Comparison of ENCODE assay signal across 1 cellular context in the genomic region with DNA sequence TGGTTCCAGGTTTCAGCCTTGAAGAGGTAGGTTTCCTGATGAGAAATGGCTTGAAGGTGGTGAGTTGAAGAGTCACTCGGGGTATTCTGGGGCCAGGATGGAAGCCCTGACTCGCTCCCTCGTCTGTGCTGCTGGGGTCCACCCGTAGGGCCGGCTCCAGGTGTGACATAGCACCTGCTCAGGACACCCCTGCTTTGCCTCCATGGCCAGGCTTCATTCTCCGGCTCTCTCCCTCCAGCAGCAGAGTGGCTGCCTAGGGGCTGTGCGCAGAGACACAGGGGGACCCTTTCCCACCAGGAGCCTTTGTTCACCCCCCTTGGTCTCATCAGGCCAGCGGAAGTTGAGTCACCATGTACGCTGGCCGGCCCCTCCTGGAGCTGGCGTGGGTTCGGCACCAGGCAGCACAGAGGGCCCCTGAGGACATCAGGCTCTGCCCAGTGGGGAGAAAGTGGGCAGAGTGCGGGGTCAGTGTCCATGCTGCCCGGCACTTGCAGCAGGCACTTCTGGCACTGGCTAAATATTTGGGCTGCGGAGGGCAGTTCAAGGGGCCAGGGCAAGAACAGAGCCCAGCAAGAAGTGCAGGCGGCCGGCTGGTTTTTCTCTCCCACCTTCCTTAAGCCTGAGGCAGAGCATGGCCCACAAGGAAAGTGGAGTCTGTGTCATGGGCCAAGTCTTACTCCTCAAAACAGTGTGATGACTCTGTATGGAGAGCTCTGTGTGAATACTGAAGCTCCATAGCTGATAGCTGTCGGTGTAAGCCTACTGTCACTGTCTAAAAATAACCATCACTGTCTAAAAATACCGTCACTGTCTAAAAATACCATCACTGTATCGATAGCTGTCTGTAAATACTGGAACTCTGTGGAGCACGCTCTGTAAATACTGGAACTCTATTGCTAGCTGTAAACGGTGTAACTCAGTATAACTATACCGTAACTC.
TF ChIP-seq lines count a peak whose summit lies in the region.

No MANE protein-coding gene starts in this region.

TF ChIP-seq in HepG2, 621 proteins besides CTCF, POLR2A, EP300 and RAD21:
- TF ChIP-seq AGO2 (optimal IDR thresholded peaks at IDR 0.05; ENCODE audit: low read depth, low read length), result peak; percentile 45
- no peak for TF ChIP-seq SMYD3 (CRISPR knock-in tag; IDR thresholded peaks at IDR 0.05)
- TF ChIP-seq ZNF296 (CRISPR knock-in tag; conservative IDR thresholded peaks at IDR 0.05), result no peak
- no peak for TF ChIP-seq MTF2 (CRISPR knock-in tag; IDR thresholded peaks at IDR 0.05; ENCODE audit: borderline replicate concordance)
- no peak for TF ChIP-seq ZNF644 (CRISPR knock-in tag; IDR thresholded peaks at IDR 0.05; ENCODE audit: low read depth)
- no peak for TF ChIP-seq ZNF839 (CRISPR knock-in tag; IDR thresholded peaks at IDR 0.05; ENCODE audit: borderline replicate concordance)
- TF ChIP-seq RFXANK (CRISPR knock-in tag; IDR thresholded peaks at IDR 0.05), result no peak
- no peak for TF ChIP-seq ZNF569 (CRISPR knock-in tag; IDR thresholded peaks at IDR 0.05; ENCODE audit: borderline replicate concordance)
- TF ChIP-seq, protein P1, sequence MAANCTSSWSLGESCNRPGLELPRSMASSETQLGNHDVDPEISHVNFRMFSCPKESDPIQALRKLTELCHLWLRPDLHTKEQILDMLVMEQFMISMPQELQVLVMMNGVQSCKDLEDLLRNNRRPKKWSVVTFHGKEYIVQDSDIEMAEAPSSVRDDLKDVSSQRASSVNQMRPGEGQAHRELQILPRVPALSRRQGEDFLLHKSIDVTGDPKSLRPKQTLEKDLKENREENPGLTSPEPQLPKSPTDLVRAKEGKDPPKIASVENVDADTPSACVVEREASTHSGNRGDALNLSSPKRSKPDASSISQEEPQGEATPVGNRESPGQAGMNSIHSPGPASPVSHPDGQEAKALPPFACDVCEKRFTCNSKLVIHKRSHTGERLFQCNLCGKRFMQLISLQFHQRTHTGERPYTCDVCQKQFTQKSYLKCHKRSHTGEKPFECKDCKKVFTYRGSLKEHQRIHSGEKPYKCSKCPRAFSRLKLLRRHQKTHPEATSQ (CRISPR knock-in tag; IDR thresholded peaks at IDR 0.05; ENCODE audit: borderline replicate concordance), result no peak
- TF ChIP-seq CCAR2 (optimal IDR thresholded peaks at IDR 0.05; ENCODE audit: low read depth, low read length), result no peak
- TF ChIP-seq ZNF777 (CRISPR knock-in tag; IDR thresholded peaks at IDR 0.05), result no peak
- peak; percentile 86; the same call in 1 of the 2 replicates for TF ChIP-seq MEF2D (CRISPR knock-in tag; IDR thresholded peaks at IDR 0.05)
- TF ChIP-seq NFRKB (IDR thresholded peaks at IDR 0.05), result no peak
- TF ChIP-seq HCFC1 (IDR thresholded peaks at IDR 0.05; ENCODE audit: low read depth, low read length), result no peak
- 0 out of 2 replicates have a peak, but pooled peaks have one; percentile 22 for TF ChIP-seq RBFOX2 (IDR thresholded peaks at IDR 0.05; ENCODE audit: low read depth, low read length)
- TF ChIP-seq, protein P2, sequence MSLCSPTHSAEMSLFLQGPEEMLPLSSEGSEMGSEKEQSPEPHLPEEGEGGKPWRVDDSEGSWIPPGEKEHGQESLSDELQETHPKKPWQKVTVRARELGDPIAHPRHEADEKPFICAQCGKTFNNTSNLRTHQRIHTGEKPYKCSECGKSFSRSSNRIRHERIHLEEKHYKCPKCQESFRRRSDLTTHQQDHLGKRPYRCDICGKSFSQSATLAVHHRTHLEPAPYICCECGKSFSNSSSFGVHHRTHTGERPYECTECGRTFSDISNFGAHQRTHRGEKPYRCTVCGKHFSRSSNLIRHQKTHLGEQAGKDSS (CRISPR knock-in tag; IDR thresholded peaks at IDR 0.05; ENCODE audit: borderline replicate concordance, low read depth), result no peak
- TF ChIP-seq, protein P3, sequence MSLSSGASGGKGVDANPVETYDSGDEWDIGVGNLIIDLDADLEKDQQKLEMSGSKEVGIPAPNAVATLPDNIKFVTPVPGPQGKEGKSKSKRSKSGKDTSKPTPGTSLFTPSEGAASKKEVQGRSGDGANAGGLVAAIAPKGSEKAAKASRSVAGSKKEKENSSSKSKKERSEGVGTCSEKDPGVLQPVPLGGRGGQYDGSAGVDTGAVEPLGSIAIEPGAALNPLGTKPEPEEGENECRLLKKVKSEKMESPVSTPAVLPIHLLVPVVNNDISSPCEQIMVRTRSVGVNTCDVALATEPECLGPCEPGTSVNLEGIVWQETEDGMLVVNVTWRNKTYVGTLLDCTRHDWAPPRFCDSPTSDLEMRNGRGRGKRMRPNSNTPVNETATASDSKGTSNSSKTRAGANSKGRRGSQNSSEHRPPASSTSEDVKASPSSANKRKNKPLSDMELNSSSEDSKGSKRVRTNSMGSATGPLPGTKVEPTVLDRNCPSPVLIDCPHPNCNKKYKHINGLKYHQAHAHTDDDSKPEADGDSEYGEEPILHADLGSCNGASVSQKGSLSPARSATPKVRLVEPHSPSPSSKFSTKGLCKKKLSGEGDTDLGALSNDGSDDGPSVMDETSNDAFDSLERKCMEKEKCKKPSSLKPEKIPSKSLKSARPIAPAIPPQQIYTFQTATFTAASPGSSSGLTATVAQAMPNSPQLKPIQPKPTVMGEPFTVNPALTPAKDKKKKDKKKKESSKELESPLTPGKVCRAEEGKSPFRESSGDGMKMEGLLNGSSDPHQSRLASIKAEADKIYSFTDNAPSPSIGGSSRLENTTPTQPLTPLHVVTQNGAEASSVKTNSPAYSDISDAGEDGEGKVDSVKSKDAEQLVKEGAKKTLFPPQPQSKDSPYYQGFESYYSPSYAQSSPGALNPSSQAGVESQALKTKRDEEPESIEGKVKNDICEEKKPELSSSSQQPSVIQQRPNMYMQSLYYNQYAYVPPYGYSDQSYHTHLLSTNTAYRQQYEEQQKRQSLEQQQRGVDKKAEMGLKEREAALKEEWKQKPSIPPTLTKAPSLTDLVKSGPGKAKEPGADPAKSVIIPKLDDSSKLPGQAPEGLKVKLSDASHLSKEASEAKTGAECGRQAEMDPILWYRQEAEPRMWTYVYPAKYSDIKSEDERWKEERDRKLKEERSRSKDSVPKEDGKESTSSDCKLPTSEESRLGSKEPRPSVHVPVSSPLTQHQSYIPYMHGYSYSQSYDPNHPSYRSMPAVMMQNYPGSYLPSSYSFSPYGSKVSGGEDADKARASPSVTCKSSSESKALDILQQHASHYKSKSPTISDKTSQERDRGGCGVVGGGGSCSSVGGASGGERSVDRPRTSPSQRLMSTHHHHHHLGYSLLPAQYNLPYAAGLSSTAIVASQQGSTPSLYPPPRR (CRISPR knock-in tag; IDR thresholded peaks at IDR 0.05; ENCODE audit: borderline replicate concordance), result no peak
- no peak for TF ChIP-seq HDAC2 (CRISPR knock-in tag; IDR thresholded peaks at IDR 0.05)
- TF ChIP-seq ZNF224 (CRISPR knock-in tag; IDR thresholded peaks at IDR 0.05), result no peak
- TF ChIP-seq, protein P4, sequence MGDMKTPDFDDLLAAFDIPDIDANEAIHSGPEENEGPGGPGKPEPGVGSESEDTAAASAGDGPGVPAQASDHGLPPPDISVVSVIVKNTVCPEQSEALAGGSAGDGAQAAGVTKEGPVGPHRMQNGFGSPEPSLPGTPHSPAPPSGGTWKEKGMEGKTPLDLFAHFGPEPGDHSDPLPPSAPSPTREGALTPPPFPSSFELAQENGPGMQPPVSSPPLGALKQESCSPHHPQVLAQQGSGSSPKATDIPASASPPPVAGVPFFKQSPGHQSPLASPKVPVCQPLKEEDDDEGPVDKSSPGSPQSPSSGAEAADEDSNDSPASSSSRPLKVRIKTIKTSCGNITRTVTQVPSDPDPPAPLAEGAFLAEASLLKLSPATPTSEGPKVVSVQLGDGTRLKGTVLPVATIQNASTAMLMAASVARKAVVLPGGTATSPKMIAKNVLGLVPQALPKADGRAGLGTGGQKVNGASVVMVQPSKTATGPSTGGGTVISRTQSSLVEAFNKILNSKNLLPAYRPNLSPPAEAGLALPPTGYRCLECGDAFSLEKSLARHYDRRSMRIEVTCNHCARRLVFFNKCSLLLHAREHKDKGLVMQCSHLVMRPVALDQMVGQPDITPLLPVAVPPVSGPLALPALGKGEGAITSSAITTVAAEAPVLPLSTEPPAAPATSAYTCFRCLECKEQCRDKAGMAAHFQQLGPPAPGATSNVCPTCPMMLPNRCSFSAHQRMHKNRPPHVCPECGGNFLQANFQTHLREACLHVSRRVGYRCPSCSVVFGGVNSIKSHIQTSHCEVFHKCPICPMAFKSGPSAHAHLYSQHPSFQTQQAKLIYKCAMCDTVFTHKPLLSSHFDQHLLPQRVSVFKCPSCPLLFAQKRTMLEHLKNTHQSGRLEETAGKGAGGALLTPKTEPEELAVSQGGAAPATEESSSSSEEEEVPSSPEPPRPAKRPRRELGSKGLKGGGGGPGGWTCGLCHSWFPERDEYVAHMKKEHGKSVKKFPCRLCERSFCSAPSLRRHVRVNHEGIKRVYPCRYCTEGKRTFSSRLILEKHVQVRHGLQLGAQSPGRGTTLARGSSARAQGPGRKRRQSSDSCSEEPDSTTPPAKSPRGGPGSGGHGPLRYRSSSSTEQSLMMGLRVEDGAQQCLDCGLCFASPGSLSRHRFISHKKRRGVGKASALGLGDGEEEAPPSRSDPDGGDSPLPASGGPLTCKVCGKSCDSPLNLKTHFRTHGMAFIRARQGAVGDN (CRISPR knock-in tag; IDR thresholded peaks at IDR 0.05), result peak; percentile 29; the same call in 1 of the 2 replicates
